In genomic region chr4:188110036-188110435, GRCh38 we compare ENCODE assay signal across 38 cellular contexts. TPM values are rescaled to one million over a fixed set of nuclear protein-coding genes. Genes with fewer than 3 reads are reported as not detected.
DNase-seq lines count a peak whose midpoint lies in the region; ATAC-seq, FAIRE-seq and TF ChIP-seq lines count a peak whose summit lies in the region.
"Had no signal": no experiment of that assay in that cellular context is flagged by ENCODE, and none has a peak within 500 bp of the region (broad histone marks: within the 10 kb centered on the region; RNA-seq: fewer than 3 reads in every experiment).

No MANE protein-coding gene starts in this region.

- CTCF ChIA-PET in CD4-positive, alpha-beta memory T cell (lab: Charles Lee; ENCODE audit: partially characterized antibody) = no interaction called here

- TF ChIP-seq CTCF in astrocyte (IDR thresholded peaks at IDR 0.05; ENCODE audit: insufficient read depth, low read depth, low read length) = no peak

- H3K9ac ChIP-seq in HUES48 (ENCODE audit: low read depth, low read length) = peak overlapping the region; percentile 76; the same call in 1 of the 2 replicates
- no peak overlapping the region for H3K9ac ChIP-seq in astrocyte (ENCODE audit: low read length)
- H3K9ac ChIP-seq in iPS-20b (ENCODE audit: low read depth, low read length) = peak overlapping the region; percentile 88

- no peaks in the 10 kb centered on the region for H4K20me1 ChIP-seq in astrocyte (ENCODE audit: insufficient read depth, low read length)

- peak overlapping the region; percentile 57; the same call in 1 of the 2 replicates for H3K27ac ChIP-seq in ACC112 (ENCODE audit: low read depth, low read length)
- peak overlapping the region; percentile 98 for H3K27ac ChIP-seq in HUES48 (ENCODE audit: low read depth, low read length)
- H3K27ac ChIP-seq in astrocyte (ENCODE audit: low read depth, low read length) = no peak overlapping the region
- H3K27ac ChIP-seq in iPS-20b (ENCODE audit: low read length) = peak overlapping the region; percentile 99
- H3K27ac ChIP-seq in CD4-positive, alpha-beta memory T cell (ENCODE audit: low read depth, low read length) = no peak overlapping the region
- H3K27ac ChIP-seq: adrenal gland, esophagus squamous epithelium, gastrocnemius medialis, hepatocyte, HL-60, left lung, neutrophil, spleen, thoracic aorta, vagina had no signal

- H3K27me3 ChIP-seq in ACC112 (ENCODE audit: insufficient read depth, low read length) = no peaks in the 10 kb centered on the region
- H3K27me3 ChIP-seq in HUES48 (ENCODE audit: control insufficient read depth, insufficient read depth, low read length) = no peaks in the 10 kb centered on the region
- no peaks in the 10 kb centered on the region for H3K27me3 ChIP-seq in astrocyte (ENCODE audit: insufficient read depth, low read length)
- no peaks in the 10 kb centered on the region for H3K27me3 ChIP-seq in iPS-20b (ENCODE audit: insufficient read depth, low read length)
- H3K27me3 ChIP-seq in CD4-positive, alpha-beta memory T cell (ENCODE audit: insufficient read depth, low read length) = no peaks in the 10 kb centered on the region
- H3K27me3 ChIP-seq: adrenal gland, esophagus squamous epithelium, gastrocnemius medialis, hepatocyte, left lung, neutrophil, spleen, vagina had no signal

- H3K27ac Mint-ChIP-seq in astrocyte (ENCODE audit: unreplicated experiment) = peak overlapping the region; percentile 97
- no peak overlapping the region for H3K27ac Mint-ChIP-seq in CD4-positive, alpha-beta memory T cell
- H3K27ac Mint-ChIP-seq: activated CD4-positive, alpha-beta T cell treated with anti-CD3 and anti-CD28 coated beads for 36 hours; activated CD8-positive, alpha-beta T cell treated with anti-CD3 and anti-CD28 coated beads, Interleukin-2, amount 10 ng/mL, durations not matched to agents 7 days and 5 days; activated naive CD4-positive, alpha-beta T cell treated with anti-CD3 and anti-CD28 coated beads for 36 hours; brain; stimulated activated naive CD8-positive, alpha-beta T cell treated with anti-CD3 and anti-CD28 coated beads, Interleukin-15, Interleukin-2, amounts not matched to agents 100 ng/mL and 50 ng/mL, for 24 hours; T-helper 1 cell treated with Interleukin-12 subunit alpha and Interleukin-12 subunit beta and Interleukin-4 antibody, amounts not matched to agents 30 μg/mL and 1 μg/mL, for 36 hours had no signal

- H3K9me3 ChIP-seq in HUES48 (ENCODE audit: control insufficient read depth, insufficient read depth, low read length) = no peaks in the 10 kb centered on the region
- H3K9me3 ChIP-seq in astrocyte (ENCODE audit: insufficient read depth, low read depth, low read length) = peaks cover 6% of the 10 kb centered on the region
- no peaks in the 10 kb centered on the region for H3K9me3 ChIP-seq in iPS-20b (ENCODE audit: insufficient read depth, low read depth, low read length)
- H3K9me3 ChIP-seq in CD4-positive, alpha-beta memory T cell (ENCODE audit: control insufficient read depth in 1 of 2, low read length in 2 of 2) = peaks cover 0 to 4% of the 10 kb centered on the region in 2 donors
- H3K9me3 ChIP-seq: adrenal gland, gastrocnemius medialis, thoracic aorta, vagina had no signal

- H3K4me2 ChIP-seq in astrocyte (ENCODE audit: low read length) = no peak overlapping the region
- H3K4me2 ChIP-seq: hepatocyte had no signal

- no peaks in the 10 kb centered on the region for H3K27me3 Mint-ChIP-seq in astrocyte (ENCODE audit: low read depth, unreplicated experiment)
- no peaks in the 10 kb centered on the region for H3K27me3 Mint-ChIP-seq in CD4-positive, alpha-beta memory T cell
- H3K27me3 Mint-ChIP-seq: activated CD4-positive, alpha-beta T cell treated with anti-CD3 and anti-CD28 coated beads for 36 hours had no signal

- H3K36me3 Mint-ChIP-seq in astrocyte (ENCODE audit: low read depth, unreplicated experiment) = peaks cover 3% of the 10 kb centered on the region
- no peaks in the 10 kb centered on the region for H3K36me3 Mint-ChIP-seq in CD4-positive, alpha-beta memory T cell
- H3K36me3 Mint-ChIP-seq: brain had no signal

- peak overlapping the region; percentile 18 for H3K4me3 Mint-ChIP-seq in astrocyte (ENCODE audit: unreplicated experiment)
- H3K4me3 Mint-ChIP-seq in CD4-positive, alpha-beta memory T cell = no peak overlapping the region
- H3K4me3 Mint-ChIP-seq: activated CD4-positive, alpha-beta T cell treated with anti-CD3 and anti-CD28 coated beads for 36 hours; activated CD8-positive, alpha-beta T cell treated with anti-CD3 and anti-CD28 coated beads, Interleukin-2, amount 10 ng/mL, durations not matched to agents 7 days and 5 days; activated naive CD4-positive, alpha-beta T cell treated with anti-CD3 and anti-CD28 coated beads for 36 hours; brain; stimulated activated naive CD8-positive, alpha-beta T cell treated with anti-CD3 and anti-CD28 coated beads, Interleukin-15, Interleukin-2, amounts not matched to agents 100 ng/mL and 50 ng/mL, for 24 hours; T-helper 1 cell treated with Interleukin-12 subunit alpha and Interleukin-12 subunit beta and Interleukin-4 antibody, amounts not matched to agents 30 μg/mL and 1 μg/mL, for 36 hours had no signal

- FAIRE-seq in astrocyte (lab: Jason Lieb, UNC) = no peak
- FAIRE-seq: D721Med, endometrium had no signal

- ATAC-seq in GM19035 (IDR thresholded peaks at IDR 0.05; ENCODE audit: unreplicated experiment) = no peak
- ATAC-seq in HG03039 (IDR thresholded peaks at IDR 0.05; ENCODE audit: unreplicated experiment) = no peak
- ATAC-seq: activated CD4-positive, alpha-beta T cell treated with anti-CD3 and anti-CD28 coated beads for 36 hours; activated CD8-positive, alpha-beta T cell treated with anti-CD3 and anti-CD28 coated beads, Interleukin-2, amount 10 ng/mL, durations not matched to agents 7 days and 5 days; gastrocnemius medialis; left lung; right cardiac atrium; Right ventricle myocardium inferior; SK-N-SH treated with all-trans-retinoic acid at 6 μM for 48 hours had no signal

- POLR2A ChIA-PET in CD4-positive, alpha-beta memory T cell (lab: Charles Lee; ENCODE audit: partially characterized antibody) = no interaction called here

- H3K4me1 Mint-ChIP-seq in astrocyte (ENCODE audit: low read depth, unreplicated experiment) = peaks cover 30% of the 10 kb centered on the region
- no peaks in the 10 kb centered on the region for H3K4me1 Mint-ChIP-seq in CD4-positive, alpha-beta memory T cell
- H3K4me1 Mint-ChIP-seq: activated CD4-positive, alpha-beta T cell treated with anti-CD3 and anti-CD28 coated beads for 36 hours had no signal

- intact Hi-C loops in CD4-positive, alpha-beta memory T cell (cut with micrococcal nuclease) = no loop called here

- no peak overlapping the region for H3K4me3 ChIP-seq in ACC112 (ENCODE audit: low read depth, low read length)
- H3K4me3 ChIP-seq in HUES48 (ENCODE audit: low read depth, low read length) = peak overlapping the region; percentile 66
- no peak overlapping the region for H3K4me3 ChIP-seq in astrocyte (ENCODE audit: insufficient read depth, low read depth, low read length)
- H3K4me3 ChIP-seq in iPS-20b (ENCODE audit: low read length) = peak overlapping the region; percentile 71; the same call in 1 of the 2 replicates
- no peak overlapping the region for H3K4me3 ChIP-seq in CD4-positive, alpha-beta memory T cell (ENCODE audit: low read length in 2 of 2)
- H3K4me3 ChIP-seq: adrenal gland, esophagus squamous epithelium, gastrocnemius medialis, hepatocyte, left lung, spleen, thoracic aorta, vagina had no signal

- peaks cover 34% of the 10 kb centered on the region for H3K4me1 ChIP-seq in ACC112 (ENCODE audit: control insufficient read depth, insufficient read depth, low read length, unreplicated experiment)
- peaks cover 31% of the 10 kb centered on the region for H3K4me1 ChIP-seq in HUES48 (ENCODE audit: control insufficient read depth, insufficient read depth, low read length)
- H3K4me1 ChIP-seq in astrocyte (ENCODE audit: insufficient read depth, low read length) = no peaks in the 10 kb centered on the region
- peaks cover 27% of the 10 kb centered on the region; the same call in 1 of the 2 replicates for H3K4me1 ChIP-seq in iPS-20b (ENCODE audit: insufficient read depth, low read length)
- no peaks in the 10 kb centered on the region for H3K4me1 ChIP-seq in CD4-positive, alpha-beta memory T cell (ENCODE audit: insufficient read depth, low read length)
- H3K4me1 ChIP-seq: adrenal gland, esophagus squamous epithelium, gastrocnemius medialis, left lung, spleen, vagina had no signal

- no peak overlapping the region for H2AFZ ChIP-seq in ACC112 (ENCODE audit: low read length, unreplicated experiment)
- H2AFZ ChIP-seq in astrocyte (ENCODE audit: low read depth, low read length) = no peak overlapping the region
- H2AFZ ChIP-seq: hepatocyte had no signal

- DNase-seq in astrocyte (ENCODE audit: low read depth) = no peak
- DNase-seq in CD4-positive, alpha-beta memory T cell = no peak
- DNase-seq in HCEC 1CT = no peak
- DNase-seq: activated CD4-positive, alpha-beta T cell treated with anti-CD3 and anti-CD28 coated beads for 36 hours; activated CD8-positive, alpha-beta T cell treated with anti-CD3 and anti-CD28 coated beads, Interleukin-2, amount 10 ng/mL, durations not matched to agents 7 days and 5 days; activated naive CD4-positive, alpha-beta T cell treated with anti-CD3 and anti-CD28 coated beads for 36 hours; adrenal gland; cerebellar nuclear complex; DND-41; esophagus squamous epithelium; gastrocnemius medialis; left lung; NCI-H1694; OCI-M1; right cardiac atrium; spleen; stimulated activated CD4-positive, alpha-beta T cell treated with anti-CD3 and anti-CD28 coated beads, Interleukin-2, amount 100 ng/mL, for 24 hours had no signal

- no peaks in the 10 kb centered on the region for H3K9me3 Mint-ChIP-seq in astrocyte (ENCODE audit: unreplicated experiment)
- peaks cover 0 to 25% (median 11%) of the 10 kb centered on the region in 8 donors for H3K9me3 Mint-ChIP-seq in CD4-positive, alpha-beta memory T cell

- H3K36me3 ChIP-seq in ACC112 (ENCODE audit: insufficient read depth, low read length) (no peaks in the 10 kb centered on the region), HUES48 (ENCODE audit: control insufficient read depth, insufficient read depth, low read length) (peaks cover 8% of the 10 kb centered on the region), astrocyte (ENCODE audit: insufficient read depth, low read length) (no peaks in the 10 kb centered on the region), iPS-20b (ENCODE audit: insufficient read depth, low read depth, low read length) (peaks cover 7% of the 10 kb centered on the region)
- no peaks in the 10 kb centered on the region for H3K36me3 ChIP-seq in CD4-positive, alpha-beta memory T cell (ENCODE audit: insufficient read depth, low read length)
- H3K36me3 ChIP-seq: adrenal gland, esophagus squamous epithelium, gastrocnemius medialis, left lung, neutrophil, spleen, thoracic aorta, vagina had no signal

- H3K79me2 ChIP-seq in ACC112 (ENCODE audit: control insufficient read depth, insufficient read depth, low read length, unreplicated experiment) = no peaks in the 10 kb centered on the region
- H3K79me2 ChIP-seq in astrocyte (ENCODE audit: insufficient read depth, low read length) = no peaks in the 10 kb centered on the region
- H3K79me2 ChIP-seq: hepatocyte had no signal

RNA-seq across cellular contexts. Expression of gene TRIML2, which starts 0.6 kb away (rescaled TPM):
- 55.7 and 63.3 TPM in 2 replicates for total RNA-seq in astrocyte
- total RNA-seq in CD4-positive, alpha-beta memory T cell = not detected
- not detected for polyA plus RNA-seq in CD4-positive, alpha-beta memory T cell
- total RNA-seq: activated CD4-positive, alpha-beta T cell treated with anti-CD3 and anti-CD28 coated beads for 36 hours; activated CD8-positive, alpha-beta T cell treated with anti-CD3 and anti-CD28 coated beads, Interleukin-2, amount 10 ng/mL, durations not matched to agents 7 days and 5 days; activated naive CD4-positive, alpha-beta T cell treated with anti-CD3 and anti-CD28 coated beads for 36 hours; esophagus squamous epithelium; gastrocnemius medialis; left lung; LHCN-M2; mesenteric fat pad; posterior vena cava; right cardiac atrium; Right ventricle myocardium inferior; spleen; thoracic aorta; vagina had no signal
- polyA plus RNA-seq: hepatocyte, right cardiac atrium, spleen had no signal

RNA-seq across cellular contexts. Expression of gene TRIML1, which starts 29.2 kb away (rescaled TPM):
- not detected in 2 replicates for total RNA-seq in astrocyte
- total RNA-seq in CD4-positive, alpha-beta memory T cell = not detected
- polyA plus RNA-seq in CD4-positive, alpha-beta memory T cell = not detected
- total RNA-seq: activated CD4-positive, alpha-beta T cell treated with anti-CD3 and anti-CD28 coated beads for 36 hours; activated CD8-positive, alpha-beta T cell treated with anti-CD3 and anti-CD28 coated beads, Interleukin-2, amount 10 ng/mL, durations not matched to agents 7 days and 5 days; activated naive CD4-positive, alpha-beta T cell treated with anti-CD3 and anti-CD28 coated beads for 36 hours; adrenal gland; esophagus squamous epithelium; gastrocnemius medialis; H4; hepatocyte; left lung; LHCN-M2; mesenteric fat pad; posterior vena cava; right cardiac atrium; Right ventricle myocardium inferior; spleen; thoracic aorta; vagina had no signal
- polyA plus RNA-seq: adrenal gland, hepatocyte, right cardiac atrium, spleen had no signal

Comparison
In these comparisons a context has a peak if more than half of its experiments do, and no peak if none do; other contexts are left out.
1. H3K27ac ChIP-seq: peak in ACC112 (single experiment), HUES48 (single experiment) and iPS-20b (single experiment); none in astrocyte (single experiment) and CD4-positive, alpha-beta memory T cell (single experiment).
2. H3K4me3 ChIP-seq: peak in HUES48 (single experiment) and iPS-20b (single experiment); none in ACC112 (single experiment), astrocyte (single experiment) and CD4-positive, alpha-beta memory T cell (0 of 2).
3. RNA of gene TRIML2, which starts 0.6 kb away (total RNA-seq): 55.7 to 63.3 TPM in astrocyte; not detected in CD4-positive, alpha-beta memory T cell; every median in the first group is over 10 times any median in the second.